Comparison of ENCODE assay signal across 12 cellular contexts in the genomic region with DNA sequence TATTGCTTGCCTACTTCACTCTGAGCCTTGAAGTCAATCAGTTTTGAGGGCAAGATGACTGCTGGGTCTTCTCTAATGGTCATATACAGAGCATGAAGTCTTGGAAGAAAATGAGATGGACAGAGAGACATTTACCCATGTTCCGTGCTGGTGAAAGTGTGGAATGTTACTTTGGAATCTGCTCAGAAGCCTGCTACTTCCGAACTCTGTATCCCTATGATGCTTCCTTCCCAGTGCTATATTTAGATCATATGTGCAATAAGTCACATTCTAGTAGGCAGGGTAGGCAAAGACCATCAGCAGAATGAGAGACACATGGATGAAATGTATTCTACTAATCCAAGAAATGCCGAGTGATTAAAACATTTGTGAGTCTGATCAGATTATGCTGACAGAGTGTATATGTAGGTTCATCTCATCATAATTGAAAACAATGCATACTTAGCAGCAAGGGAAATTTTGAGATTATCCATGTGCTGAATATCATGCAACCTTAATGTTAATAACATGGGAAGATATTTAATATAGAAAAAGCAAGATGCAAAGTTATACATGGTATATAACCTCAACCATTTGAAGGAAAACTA.
DNase-seq lines count a peak whose midpoint lies in the region; ATAC-seq lines count a peak whose summit lies in the region.
"Had no signal": no experiment of that assay in that cellular context is flagged by ENCODE, and none has a peak within 500 bp of the region (broad histone marks: within the 10 kb centered on the region; RNA-seq: fewer than 3 reads in every experiment).

No MANE protein-coding gene starts in this region.

- 17% methylated on average over 3 of the region's 3 CpGs for WGBS in right cardiac atrium

- intact Hi-C loops in Right ventricle myocardium superior (cut with DNase I) (loop anchor here (5.0 to 10.0 kb wide), 2 partner anchors 58 to 104 kb away; no protein-coding TSS in a partner anchor), cardiac septum (cut with DNase I) (no loop called here), right cardiac atrium (cut with DNase I) (loop anchor here in 1 of 4 donors (10.0 kb wide), 1 partner anchor 62 kb away; a partner anchor contains a TSS)

- no peaks in the 10 kb centered on the region for H3K36me3 ChIP-seq in adipocyte (ENCODE audit: control insufficient read depth, insufficient read depth, low read length, severe bottlenecking)
- H3K36me3 ChIP-seq: adrenal gland had no signal

- no peak for DNase-seq in Right ventricle myocardium superior
- no peak for DNase-seq in cardiac septum (ENCODE audit: low spot score)
- DNase-seq in adipocyte (ENCODE audit: low read depth) = peak; percentile 60
- DNase-seq in right cardiac atrium = no peak
- DNase-seq in DMS 273 treated with DMSO at 0.1 percent for 48 hours (lab: John Stamatoyannopoulos, UW) = no peak
- DNase-seq in NCI-H2227 (lab: John Stamatoyannopoulos, UW; ENCODE audit: unreplicated experiment) = no peak
- DNase-seq: adrenal gland, C1 segment of cervical spinal cord, foreskin melanocyte, NCI-H1436 had no signal

- H3K4me1 ChIP-seq in adipocyte (ENCODE audit: control insufficient read depth, insufficient read depth, low read length) = peaks cover 27% of the 10 kb centered on the region
- H3K4me1 ChIP-seq in right cardiac atrium (ENCODE audit: control insufficient read depth, insufficient read depth, low read length) = peaks cover 32% of the 10 kb centered on the region

- peak overlapping the region; percentile 75 for H3K27ac ChIP-seq in right cardiac atrium (ENCODE audit: low read length)

- no peak overlapping the region for H3K9ac ChIP-seq in adipocyte (ENCODE audit: low read length)

- peak; percentile 44 for ATAC-seq in Right ventricle myocardium superior (ENCODE audit: poor library complexity)
- ATAC-seq in right cardiac atrium = peak; percentile 7 to 38
- ATAC-seq in GM19452 (IDR thresholded peaks at IDR 0.05; ENCODE audit: unreplicated experiment) = no peak
- no peak for ATAC-seq in GM18502 (IDR thresholded peaks at IDR 0.05; ENCODE audit: poor library complexity, unreplicated experiment)

- H3K9me3 ChIP-seq in adipocyte (ENCODE audit: control insufficient read depth, low read length) (no peaks in the 10 kb centered on the region), right cardiac atrium (ENCODE audit: control insufficient read depth, low read length) (no peaks in the 10 kb centered on the region)
- H3K9me3 ChIP-seq: adrenal gland had no signal

- peak overlapping the region; percentile 0 for H3K4me3 ChIP-seq in adipocyte (ENCODE audit: low read length)
- H3K4me3 ChIP-seq in right cardiac atrium (ENCODE audit: low read length) = no peak overlapping the region
- H3K4me3 ChIP-seq: adrenal gland had no signal

- H3K27me3 ChIP-seq in adipocyte (replicated peaks; ENCODE audit: control insufficient read depth, insufficient read depth, low read length) (no peaks in the 10 kb centered on the region), right cardiac atrium (ENCODE audit: control insufficient read depth, insufficient read depth) (no peaks in the 10 kb centered on the region)
- H3K27me3 ChIP-seq: adrenal gland had no signal

Comparison
In these comparisons a context has a peak if more than half of its experiments do, and no peak if none do; other contexts are left out.
1. ATAC-seq: peak in Right ventricle myocardium superior (single experiment) and right cardiac atrium (2 of 2); none in GM19452 (single experiment) and GM18502 (single experiment).